ENCODE assay signal across 1 cellular context in genomic region chr9:96566401-96567202, GRCh38.
TF ChIP-seq lines count a peak whose summit lies in the region.

No MANE protein-coding gene starts in this region.

TF ChIP-seq in K562, 482 proteins besides CTCF, POLR2A, EP300 and RAD21 (continued from another document and continues in another):
- peak; percentile 86 for TF ChIP-seq NKRF (IDR thresholded peaks at IDR 0.05; ENCODE audit: borderline replicate concordance)
- TF ChIP-seq MITF (IDR thresholded peaks at IDR 0.05): no peak
- no peak for TF ChIP-seq OTX1 (CRISPR knock-in tag; IDR thresholded peaks at IDR 0.05)
- no peak for TF ChIP-seq ETV5 (CRISPR knock-in tag; IDR thresholded peaks at IDR 0.05; ENCODE audit: low read depth)
- TF ChIP-seq ZNF274 (IDR thresholded peaks at IDR 0.05; ENCODE audit: borderline replicate concordance, low read depth, low read length): no peak
- TF ChIP-seq TCF15 (CRISPR knock-in tag; IDR thresholded peaks at IDR 0.05): no peak
- peak; percentile 94 for TF ChIP-seq SIN3A (IDR thresholded peaks at IDR 0.05; ENCODE audit: borderline replicate concordance in 2 of 2, control insufficient read depth in 1 of 2, low read depth in 2 of 2, low read length in 2 of 2)
- TF ChIP-seq RBM25 (IDR thresholded peaks at IDR 0.05; ENCODE audit: low read depth, low read length, severe bottlenecking): no peak
- TF ChIP-seq POLR2G (IDR thresholded peaks at IDR 0.05; ENCODE audit: low read depth, low read length): peak; percentile 68
- TF ChIP-seq CBFA2T3 (IDR thresholded peaks at IDR 0.05): no peak
- no peak for TF ChIP-seq ZNF133 (CRISPR knock-in tag; IDR thresholded peaks at IDR 0.05)
- no peak for TF ChIP-seq ZNF280A (IDR thresholded peaks at IDR 0.05; ENCODE audit: low read depth, partially characterized antibody)
- no peak for TF ChIP-seq STAT6 (CRISPR knock-in tag; IDR thresholded peaks at IDR 0.05)
- no peak for TF ChIP-seq SRSF3 (IDR thresholded peaks at IDR 0.05; ENCODE audit: insufficient read depth, low read length)
- TF ChIP-seq CC2D1A (IDR thresholded peaks at IDR 0.05): no peak
- TF ChIP-seq ZNF316 (IDR thresholded peaks at IDR 0.05): no peak
- no peak for TF ChIP-seq ZNF551 (CRISPR knock-in tag; IDR thresholded peaks at IDR 0.05)
- peak in 1 of 2 experiments; percentile 69; a peak in 2 of 4 replicates for TF ChIP-seq HDAC1 (IDR thresholded peaks at IDR 0.05)
- no peak for TF ChIP-seq SRSF7 (optimal IDR thresholded peaks at IDR 0.05; ENCODE audit: low read depth, low read length)
- TF ChIP-seq RBM15 (IDR thresholded peaks at IDR 0.05; ENCODE audit: insufficient read depth, low read length): no peak
- TF ChIP-seq TSC22D4 (tag; IDR thresholded peaks at IDR 0.05): no peak
- no peak for TF ChIP-seq NR2F6 (CRISPR knock-in tag; IDR thresholded peaks at IDR 0.05)
- TF ChIP-seq ZNF280B (CRISPR knock-in tag; IDR thresholded peaks at IDR 0.05): no peak
- TF ChIP-seq FOS (IDR thresholded peaks at IDR 0.05; ENCODE audit: extremely low read depth, insufficient read length): no peak
- TF ChIP-seq LARP7 (IDR thresholded peaks at IDR 0.05): no peak
- no peak for TF ChIP-seq ARID1B (IDR thresholded peaks at IDR 0.05)
- TF ChIP-seq ZBTB1 (CRISPR knock-in tag; IDR thresholded peaks at IDR 0.05; ENCODE audit: borderline replicate concordance, low read depth): no peak
- no peak for TF ChIP-seq HDAC3 (IDR thresholded peaks at IDR 0.05; ENCODE audit: borderline replicate concordance, partially characterized antibody)
- TF ChIP-seq E2F6 (IDR thresholded peaks at IDR 0.05; ENCODE audit: borderline replicate concordance in 1 of 2, extremely low read depth in 1 of 2, insufficient read depth in 1 of 2, insufficient read length in 1 of 2, low read depth in 1 of 2, low read length in 1 of 2, poor library complexity in 1 of 2, severe bottlenecking in 1 of 2): peak in 1 of 2 experiments; percentile 57
- TF ChIP-seq FUS (optimal IDR thresholded peaks at IDR 0.05; ENCODE audit: low read depth, low read length): no peak
- no peak for TF ChIP-seq KDM4B (IDR thresholded peaks at IDR 0.05; ENCODE audit: borderline replicate concordance in 2 of 2, low read depth in 1 of 2)
- TF ChIP-seq BMI1 (IDR thresholded peaks at IDR 0.05; ENCODE audit: low read length): no peak
- no peak for TF ChIP-seq JUNB (CRISPR knock-in tag; conservative IDR thresholded peaks at IDR 0.05)
- no peak for TF ChIP-seq HSF4 (CRISPR knock-in tag; IDR thresholded peaks at IDR 0.05; ENCODE audit: borderline replicate concordance)
- TF ChIP-seq SMAD1 (IDR thresholded peaks at IDR 0.05; ENCODE audit: low read depth, low read length, partially characterized antibody): no peak
- TF ChIP-seq YY1 (IDR thresholded peaks at IDR 0.05; ENCODE audit: borderline replicate concordance in 1 of 3, control insufficient read depth in 1 of 3, extremely low read depth in 1 of 3, insufficient read depth in 3 of 3, insufficient read length in 1 of 3, insufficient replicate concordance in 2 of 3, low read depth in 1 of 3, low read length in 2 of 3): peak in 1 of 3 experiments; percentile 1
- no peak for TF ChIP-seq IRF2 (CRISPR knock-in tag; IDR thresholded peaks at IDR 0.05)
- TF ChIP-seq POLR2H (tag; IDR thresholded peaks at IDR 0.05; ENCODE audit: low read depth): no peak
- no peak for TF ChIP-seq CEBPZ (IDR thresholded peaks at IDR 0.05; ENCODE audit: borderline replicate concordance, low read depth, low read length)
- TF ChIP-seq DMBX1 (CRISPR knock-in tag; IDR thresholded peaks at IDR 0.05; ENCODE audit: borderline replicate concordance): no peak
- TF ChIP-seq STAT5B (CRISPR knock-in tag; IDR thresholded peaks at IDR 0.05): no peak
- no peak for TF ChIP-seq ETS2 (tag; IDR thresholded peaks at IDR 0.05; ENCODE audit: borderline replicate concordance, poor library complexity, severe bottlenecking)
- TF ChIP-seq ELK1 (CRISPR knock-in tag; IDR thresholded peaks at IDR 0.05): no peak
- TF ChIP-seq THRA (IDR thresholded peaks at IDR 0.05): no peak
- no peak for TF ChIP-seq NFIC (IDR thresholded peaks at IDR 0.05)
- no peak for TF ChIP-seq SMARCB1 (IDR thresholded peaks at IDR 0.05; ENCODE audit: insufficient read length, low read depth)
- no peak for TF ChIP-seq ILF3 (IDR thresholded peaks at IDR 0.05; ENCODE audit: borderline replicate concordance)
- TF ChIP-seq TAF7 (tag; IDR thresholded peaks at IDR 0.05): no peak
- TF ChIP-seq RFX1 (IDR thresholded peaks at IDR 0.05): no peak
- peak; percentile 59 for TF ChIP-seq GABPB1 (CRISPR knock-in tag; IDR thresholded peaks at IDR 0.05)
- no peak for TF ChIP-seq TCF7L2 (IDR thresholded peaks at IDR 0.05; ENCODE audit: low read depth, low read length)
- no peak for TF ChIP-seq GATA2 (CRISPR knock-in tag; IDR thresholded peaks at IDR 0.05)
